Comparison of ENCODE assay signal across 11 cellular contexts in genomic region chr20:32285082-32285620, GRCh38. TPM values are rescaled to one million over a fixed set of nuclear protein-coding genes. Genes with fewer than 3 reads are reported as not detected.
DNase-seq lines count a peak whose midpoint lies in the region; ATAC-seq and TF ChIP-seq lines count a peak whose summit lies in the region.
"Had no signal": no experiment of that assay in that cellular context is flagged by ENCODE, and none has a peak within 500 bp of the region (broad histone marks: within the 10 kb centered on the region; RNA-seq: fewer than 3 reads in every experiment).

No MANE protein-coding gene starts in this region.

- H3K4me1 ChIP-seq in BLaER1 (peaks cover 33% of the 10 kb centered on the region), testis (peaks cover 8% of the 10 kb centered on the region)
- H3K4me1 ChIP-seq in effector memory CD4-positive, alpha-beta T cell (ENCODE audit: control insufficient read depth, insufficient read depth, low read length, poor library complexity, severe bottlenecking), result peaks cover 16% of the 10 kb centered on the region

- H3K9ac ChIP-seq in BLaER1, result no peak overlapping the region

- H3K9me3 ChIP-seq in BLaER1 (no peaks in the 10 kb centered on the region), testis (no peaks in the 10 kb centered on the region)
- H3K9me3 ChIP-seq in effector memory CD4-positive, alpha-beta T cell (ENCODE audit: control insufficient read depth, low read length), result no peaks in the 10 kb centered on the region

- H3K27me3 ChIP-seq in BLaER1 (no peaks in the 10 kb centered on the region), testis (no peaks in the 10 kb centered on the region)
- no peaks in the 10 kb centered on the region for H3K27me3 ChIP-seq in effector memory CD4-positive, alpha-beta T cell (replicated peaks; ENCODE audit: control insufficient read depth, insufficient read depth, low read length, poor library complexity, severe bottlenecking)

- no peak for TF ChIP-seq CTCF in testis (IDR thresholded peaks at IDR 0.05)

- H3K4me3 ChIP-seq in BLaER1 (no peak overlapping the region), testis (no peak overlapping the region)
- no peak overlapping the region for H3K4me3 ChIP-seq in effector memory CD4-positive, alpha-beta T cell (ENCODE audit: insufficient read depth, low read depth, low read length, poor library complexity, severe bottlenecking)
- H3K4me3 ChIP-seq: lung had no signal

- H3K27ac ChIP-seq in BLaER1, result no peak overlapping the region
- H3K27ac ChIP-seq in effector memory CD4-positive, alpha-beta T cell (ENCODE audit: insufficient read depth, low read length, poor library complexity, severe bottlenecking), result peak overlapping the region; percentile 44
- H3K27ac ChIP-seq in testis, result no peak overlapping the region

- no peaks in the 10 kb centered on the region for H4K20me1 ChIP-seq in BLaER1

- H3K4me2 ChIP-seq in BLaER1, result peak overlapping the region; percentile 57

- WGBS in testis, 2 donors, result 65 to 92% methylated on average over 3 of the region's 3 CpGs

- TF ChIP-seq POLR2A in testis (IDR thresholded peaks at IDR 0.05), result no peak

- intact Hi-C loops in sciatic nerve (cut with DNase I), result no loop called here
- intact Hi-C loops in testis (cut with DNase I; ENCODE audit: low total_unique reads), result no loop called here
- intact Hi-C loops in posterior vena cava (cut with DNase I), result loop anchor here in 1 of 2 donors (10.0 kb wide), 1 partner anchor 190 kb away; no protein-coding TSS in a partner anchor

- H3K36me3 ChIP-seq in BLaER1, result peaks cover 14% of the 10 kb centered on the region; the same call in 1 of the 2 replicates
- no peaks in the 10 kb centered on the region for H3K36me3 ChIP-seq in effector memory CD4-positive, alpha-beta T cell (ENCODE audit: control insufficient read depth, insufficient read depth, low read length)
- no peaks in the 10 kb centered on the region for H3K36me3 ChIP-seq in testis (ENCODE audit: low read depth, missing control alignments)

- no peak for DNase-seq in effector memory CD4-positive, alpha-beta T cell
- DNase-seq in mucosa of gallbladder (ENCODE audit: low spot score) (no peak), sciatic nerve (ENCODE audit: low spot score) (no peak), testis (no peak), posterior vena cava (ENCODE audit: low spot score) (no peak)
- DNase-seq: COR-L47, NCI-H2171 had no signal

- ATAC-seq in GM18502 (IDR thresholded peaks at IDR 0.05; ENCODE audit: poor library complexity, unreplicated experiment), result peak; percentile 50
- peak; percentile 43 for ATAC-seq in HG03565 (IDR thresholded peaks at IDR 0.05; ENCODE audit: unreplicated experiment)
- no peak for ATAC-seq in sciatic nerve

RNA-seq across cellular contexts. Expression of gene KIF3B, which starts 7.7 kb away (rescaled TPM):
- total RNA-seq in mucosa of gallbladder, result 59.6 TPM
- 30.9 TPM for total RNA-seq in sciatic nerve
- 10 to 100 TPM; 33.1 to 41.2 TPM for total RNA-seq in testis
- polyA plus RNA-seq in testis (ENCODE audit: insufficient read depth, low read depth, low replicate concordance), result 55.6 TPM
- total RNA-seq in posterior vena cava, result 10 to 100 TPM; 26.2 to 28.8 TPM
